1 cellular context compared by ENCODE assay signal in the genomic region with DNA sequence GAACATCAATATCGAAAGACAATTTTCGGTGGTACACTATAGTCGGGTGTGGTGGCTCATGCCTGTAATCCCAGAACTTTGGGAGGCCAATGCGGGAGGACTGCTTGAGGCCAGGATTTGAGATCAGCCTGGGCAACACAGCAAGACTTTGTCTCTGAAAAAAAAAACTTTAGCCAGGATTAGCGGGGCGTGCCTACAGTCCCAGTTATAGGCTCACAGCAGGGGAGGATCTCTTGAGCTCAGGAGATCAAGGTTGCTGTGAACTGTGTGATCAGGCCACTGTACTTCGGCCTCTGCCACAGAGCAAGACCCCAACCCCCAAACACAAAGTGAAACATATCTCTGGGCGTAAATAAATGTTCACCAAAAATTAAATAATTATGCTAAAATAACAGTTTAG.
TF ChIP-seq lines count a peak whose summit lies in the region.

No MANE protein-coding gene starts in this region.

TF ChIP-seq in HepG2, 621 proteins besides CTCF, POLR2A, EP300 and RAD21 (continues in another document):
- TF ChIP-seq, protein P1, sequence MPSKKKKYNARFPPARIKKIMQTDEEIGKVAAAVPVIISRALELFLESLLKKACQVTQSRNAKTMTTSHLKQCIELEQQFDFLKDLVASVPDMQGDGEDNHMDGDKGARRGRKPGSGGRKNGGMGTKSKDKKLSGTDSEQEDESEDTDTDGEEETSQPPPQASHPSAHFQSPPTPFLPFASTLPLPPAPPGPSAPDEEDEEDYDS (CRISPR knock-in tag; IDR thresholded peaks at IDR 0.05): 0 out of 2 replicates have a peak, but pooled peaks have one; percentile 14
- no peak for TF ChIP-seq ZNF451 (CRISPR knock-in tag; IDR thresholded peaks at IDR 0.05)
- no peak for TF ChIP-seq KDM5B (CRISPR knock-in tag; IDR thresholded peaks at IDR 0.05; ENCODE audit: borderline replicate concordance)
- no peak for TF ChIP-seq GABPB1 (CRISPR knock-in tag; IDR thresholded peaks at IDR 0.05)
- TF ChIP-seq, protein P2, sequence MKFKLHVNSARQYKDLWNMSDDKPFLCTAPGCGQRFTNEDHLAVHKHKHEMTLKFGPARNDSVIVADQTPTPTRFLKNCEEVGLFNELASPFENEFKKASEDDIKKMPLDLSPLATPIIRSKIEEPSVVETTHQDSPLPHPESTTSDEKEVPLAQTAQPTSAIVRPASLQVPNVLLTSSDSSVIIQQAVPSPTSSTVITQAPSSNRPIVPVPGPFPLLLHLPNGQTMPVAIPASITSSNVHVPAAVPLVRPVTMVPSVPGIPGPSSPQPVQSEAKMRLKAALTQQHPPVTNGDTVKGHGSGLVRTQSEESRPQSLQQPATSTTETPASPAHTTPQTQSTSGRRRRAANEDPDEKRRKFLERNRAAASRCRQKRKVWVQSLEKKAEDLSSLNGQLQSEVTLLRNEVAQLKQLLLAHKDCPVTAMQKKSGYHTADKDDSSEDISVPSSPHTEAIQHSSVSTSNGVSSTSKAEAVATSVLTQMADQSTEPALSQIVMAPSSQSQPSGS (CRISPR knock-in tag; IDR thresholded peaks at IDR 0.05): peak; percentile 32; the same call in 1 of the 2 replicates
- peak; percentile 88 for TF ChIP-seq ZNF281 (CRISPR knock-in tag; IDR thresholded peaks at IDR 0.05; ENCODE audit: borderline replicate concordance)
- no peak for TF ChIP-seq ZNF296 (CRISPR knock-in tag; conservative IDR thresholded peaks at IDR 0.05)
- no peak for TF ChIP-seq FOXJ3 (CRISPR knock-in tag; IDR thresholded peaks at IDR 0.05; ENCODE audit: borderline replicate concordance)
- TF ChIP-seq PHB2 (IDR thresholded peaks at IDR 0.05; ENCODE audit: partially characterized antibody): no peak
- peak; percentile 91 for TF ChIP-seq ZNF614 (CRISPR knock-in tag; IDR thresholded peaks at IDR 0.05; ENCODE audit: borderline replicate concordance)
- no peak for TF ChIP-seq ZNF382 (CRISPR knock-in tag; IDR thresholded peaks at IDR 0.05; ENCODE audit: borderline replicate concordance)
- TF ChIP-seq, protein P3, sequence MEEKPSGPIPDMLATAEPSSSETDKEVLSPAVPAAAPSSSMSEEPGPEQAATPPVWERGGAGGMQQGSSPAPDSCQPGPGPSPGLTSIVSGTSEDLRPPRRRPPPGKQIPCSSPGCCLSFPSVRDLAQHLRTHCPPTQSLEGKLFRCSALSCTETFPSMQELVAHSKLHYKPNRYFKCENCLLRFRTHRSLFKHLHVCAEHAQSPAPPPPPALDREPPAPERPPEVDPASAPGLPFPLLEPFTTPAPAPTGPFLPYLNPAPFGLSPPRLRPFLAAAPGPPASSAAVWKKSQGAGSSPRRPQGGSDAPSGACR (CRISPR knock-in tag; IDR thresholded peaks at IDR 0.05): no peak
- TF ChIP-seq CHD4 (IDR thresholded peaks at IDR 0.05; ENCODE audit: borderline replicate concordance, low read length): no peak
- TF ChIP-seq KLF16 (CRISPR knock-in tag; IDR thresholded peaks at IDR 0.05): peak in 1 of 2 experiments; percentile 34; a peak in 1 of 4 replicates
- peak; percentile 17; the same call in 1 of the 3 replicates for TF ChIP-seq MXI1 (IDR thresholded peaks at IDR 0.05; ENCODE audit: borderline replicate concordance, low read depth, low read length)
- TF ChIP-seq, protein P4, sequence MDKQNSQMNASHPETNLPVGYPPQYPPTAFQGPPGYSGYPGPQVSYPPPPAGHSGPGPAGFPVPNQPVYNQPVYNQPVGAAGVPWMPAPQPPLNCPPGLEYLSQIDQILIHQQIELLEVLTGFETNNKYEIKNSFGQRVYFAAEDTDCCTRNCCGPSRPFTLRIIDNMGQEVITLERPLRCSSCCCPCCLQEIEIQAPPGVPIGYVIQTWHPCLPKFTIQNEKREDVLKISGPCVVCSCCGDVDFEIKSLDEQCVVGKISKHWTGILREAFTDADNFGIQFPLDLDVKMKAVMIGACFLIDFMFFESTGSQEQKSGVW (CRISPR knock-in tag; IDR thresholded peaks at IDR 0.05; ENCODE audit: borderline replicate concordance): no peak
- TF ChIP-seq MIER3 (CRISPR knock-in tag; IDR thresholded peaks at IDR 0.05; ENCODE audit: borderline replicate concordance): peak; percentile 36; the same call in 1 of the 2 replicates
- TF ChIP-seq GMEB1 (CRISPR knock-in tag; IDR thresholded peaks at IDR 0.05; ENCODE audit: borderline replicate concordance): no peak
- TF ChIP-seq, protein P5, sequence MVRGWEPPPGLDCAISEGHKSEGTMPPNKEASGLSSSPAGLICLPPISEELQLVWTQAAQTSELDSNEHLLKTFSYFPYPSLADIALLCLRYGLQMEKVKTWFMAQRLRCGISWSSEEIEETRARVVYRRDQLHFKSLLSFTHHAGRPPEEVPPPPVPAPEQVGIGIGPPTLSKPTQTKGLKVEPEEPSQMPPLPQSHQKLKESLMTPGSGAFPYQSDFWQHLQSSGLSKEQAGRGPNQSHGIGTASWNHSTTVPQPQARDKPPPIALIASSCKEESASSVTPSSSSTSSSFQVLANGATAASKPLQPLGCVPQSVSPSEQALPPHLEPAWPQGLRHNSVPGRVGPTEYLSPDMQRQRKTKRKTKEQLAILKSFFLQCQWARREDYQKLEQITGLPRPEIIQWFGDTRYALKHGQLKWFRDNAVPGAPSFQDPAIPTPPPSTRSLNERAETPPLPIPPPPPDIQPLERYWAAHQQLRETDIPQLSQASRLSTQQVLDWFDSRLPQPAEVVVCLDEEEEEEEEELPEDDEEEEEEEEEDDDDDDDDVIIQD (CRISPR knock-in tag; IDR thresholded peaks at IDR 0.05; ENCODE audit: low read depth): peak; percentile 57; the same call in 1 of the 2 replicates
- TF ChIP-seq ZNF782 (CRISPR knock-in tag; IDR thresholded peaks at IDR 0.05; ENCODE audit: borderline replicate concordance): no peak
- TF ChIP-seq KLF12 (CRISPR knock-in tag; IDR thresholded peaks at IDR 0.05; ENCODE audit: borderline replicate concordance): no peak
- TF ChIP-seq, protein P6, sequence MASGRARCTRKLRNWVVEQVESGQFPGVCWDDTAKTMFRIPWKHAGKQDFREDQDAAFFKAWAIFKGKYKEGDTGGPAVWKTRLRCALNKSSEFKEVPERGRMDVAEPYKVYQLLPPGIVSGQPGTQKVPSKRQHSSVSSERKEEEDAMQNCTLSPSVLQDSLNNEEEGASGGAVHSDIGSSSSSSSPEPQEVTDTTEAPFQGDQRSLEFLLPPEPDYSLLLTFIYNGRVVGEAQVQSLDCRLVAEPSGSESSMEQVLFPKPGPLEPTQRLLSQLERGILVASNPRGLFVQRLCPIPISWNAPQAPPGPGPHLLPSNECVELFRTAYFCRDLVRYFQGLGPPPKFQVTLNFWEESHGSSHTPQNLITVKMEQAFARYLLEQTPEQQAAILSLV (CRISPR knock-in tag; IDR thresholded peaks at IDR 0.05; ENCODE audit: borderline replicate concordance): no peak
- 0 out of 2 replicates have a peak, but pooled peaks have one; percentile 18 for TF ChIP-seq ZBTB33 (CRISPR knock-in tag; IDR thresholded peaks at IDR 0.05)
- no peak for TF ChIP-seq ZNF570 (CRISPR knock-in tag; IDR thresholded peaks at IDR 0.05; ENCODE audit: borderline replicate concordance)
- TF ChIP-seq PAWR (CRISPR knock-in tag; IDR thresholded peaks at IDR 0.05; ENCODE audit: borderline replicate concordance): no peak
- TF ChIP-seq ARID5B (CRISPR knock-in tag; IDR thresholded peaks at IDR 0.05): peak; percentile 82
- peak; percentile 47; the same call in 1 of the 2 replicates for TF ChIP-seq ISL2 (CRISPR knock-in tag; IDR thresholded peaks at IDR 0.05)
- no peak for TF ChIP-seq RFX5 (IDR thresholded peaks at IDR 0.05; ENCODE audit: low read depth, low read length)
- TF ChIP-seq BRF2 (CRISPR knock-in tag; IDR thresholded peaks at IDR 0.05): no peak
- TF ChIP-seq TOE1 (CRISPR knock-in tag; IDR thresholded peaks at IDR 0.05): no peak
- no peak for TF ChIP-seq TMF1 (CRISPR knock-in tag; IDR thresholded peaks at IDR 0.05; ENCODE audit: low read depth)
- TF ChIP-seq ZMYM3 (CRISPR knock-in tag; IDR thresholded peaks at IDR 0.05): peak; percentile 97
- TF ChIP-seq SRSF4 (IDR thresholded peaks at IDR 0.05; ENCODE audit: low read depth, low read length, poor library complexity, severe bottlenecking): no peak
- peak; percentile 6; the same call in 1 of the 2 replicates for TF ChIP-seq ZNF629 (CRISPR knock-in tag; conservative IDR thresholded peaks at IDR 0.05)
- no peak for TF ChIP-seq CBFB (CRISPR knock-in tag; IDR thresholded peaks at IDR 0.05)
- peak; percentile 61 for TF ChIP-seq RCOR2 (CRISPR knock-in tag; IDR thresholded peaks at IDR 0.05)
- no peak for TF ChIP-seq YY1 (IDR thresholded peaks at IDR 0.05; ENCODE audit: insufficient read depth, insufficient replicate concordance, low read depth, low read length)
- TF ChIP-seq TBP (CRISPR knock-in tag; IDR thresholded peaks at IDR 0.05): no peak
